20 cellular contexts compared by ENCODE assay signal in genomic region chr13:23767806-23768205, GRCh38.
DNase-seq lines count a peak whose midpoint lies in the region; FAIRE-seq and TF ChIP-seq lines count a peak whose summit lies in the region.
"Had no signal": no experiment of that assay in that cellular context is flagged by ENCODE, and none has a peak within 500 bp of the region (broad histone marks: within the 10 kb centered on the region; RNA-seq: fewer than 3 reads in every experiment).

No MANE protein-coding gene starts in this region.

- H3K36me3 ChIP-seq in esophagus muscularis mucosa, result no peaks in the 10 kb centered on the region
- H3K36me3 ChIP-seq: BE2C had no signal

- no peak overlapping the region for H3K4me3 Mint-ChIP-seq in neural crest cell
- H3K4me3 Mint-ChIP-seq in activated CD4-positive, alpha-beta memory T cell treated with anti-CD3 and anti-CD28 coated beads for 36 hours, result no peak overlapping the region
- H3K4me3 Mint-ChIP-seq: CD14-positive monocyte; CD8-positive, alpha-beta T cell; IgD-negative memory B cell had no signal

- WGBS in esophagus muscularis mucosa, result 94% methylated on average over 7 of the region's 7 CpGs

- FAIRE-seq in GM12891 (lab: Jason Lieb, UNC), result peak; percentile 72
- FAIRE-seq: D721Med, GM18507, H54 had no signal

- POLR2A ChIA-PET in activated CD4-positive, alpha-beta memory T cell treated with anti-CD3 and anti-CD28 coated beads for 36 hours (lab: Charles Lee), result interaction anchor here (0.6 kb wide), 1 partner anchor 35 kb away, joined by 3 read pairs; no protein-coding TSS in a partner anchor

- H3K27ac Mint-ChIP-seq in neural crest cell (ENCODE audit: unreplicated experiment), result peak overlapping the region; percentile 48
- no peak overlapping the region for H3K27ac Mint-ChIP-seq in activated CD4-positive, alpha-beta memory T cell treated with anti-CD3 and anti-CD28 coated beads for 36 hours
- H3K27ac Mint-ChIP-seq: CD14-positive monocyte; CD8-positive, alpha-beta T cell; IgD-negative memory B cell had no signal

- H3K9me3 ChIP-seq in esophagus muscularis mucosa, result no peaks in the 10 kb centered on the region
- H3K9me3 ChIP-seq: BE2C had no signal

- peaks cover 16% of the 10 kb centered on the region for H3K4me1 Mint-ChIP-seq in neural crest cell
- H3K4me1 Mint-ChIP-seq in activated CD4-positive, alpha-beta memory T cell treated with anti-CD3 and anti-CD28 coated beads for 36 hours (ENCODE audit: low read depth), result peaks cover 9% of the 10 kb centered on the region

- DNase-seq in GM12891 (ENCODE audit: insufficient read length, low spot score), result no peak
- DNase-seq in RPMI7951 (ENCODE audit: low read depth), result peak; percentile 74
- DNase-seq in esophagus muscularis mucosa (ENCODE audit: extremely low spot score), result peak; percentile 45
- no peak for DNase-seq in neural crest cell (ENCODE audit: low read depth, low spot score)
- DNase-seq in DMS114 treated with DMSO at 0.1 percent for 48 hours (lab: John Stamatoyannopoulos, UW; ENCODE audit: unreplicated experiment), result no peak
- no peak for DNase-seq in NAMALWA (ENCODE audit: low spot score)
- DNase-seq in stimulated activated CD4-positive, alpha-beta T cell treated with anti-CD3 and anti-CD28 coated beads, Interleukin-2, amount 100 ng/mL, for 24 hours, result no peak
- DNase-seq in activated CD4-positive, alpha-beta memory T cell treated with anti-CD3 and anti-CD28 coated beads for 36 hours, result no peak
- DNase-seq: ACHN; BE2C; CD8-positive, alpha-beta T cell; COR-L47; DND-41; GF-D8 had no signal

- no peak overlapping the region for H3K27ac ChIP-seq in esophagus muscularis mucosa (replicated peaks in 1 of 4)
- H3K27ac ChIP-seq: HL-60 had no signal

- no peaks in the 10 kb centered on the region for H3K27me3 ChIP-seq in esophagus muscularis mucosa
- H3K27me3 ChIP-seq: BE2C had no signal

- CTCF ChIA-PET in activated CD4-positive, alpha-beta memory T cell treated with anti-CD3 and anti-CD28 coated beads for 36 hours (lab: Charles Lee), result no interaction called here

- TF ChIP-seq EP300 in esophagus muscularis mucosa (IDR thresholded peaks at IDR 0.05), result no peak

- no peaks in the 10 kb centered on the region for H3K27me3 Mint-ChIP-seq in neural crest cell (ENCODE audit: low read depth)
- H3K27me3 Mint-ChIP-seq in activated CD4-positive, alpha-beta memory T cell treated with anti-CD3 and anti-CD28 coated beads for 36 hours, result no peaks in the 10 kb centered on the region
- H3K27me3 Mint-ChIP-seq: IgD-negative memory B cell had no signal

- no peak for TF ChIP-seq POLR2A in GM12891 (IDR thresholded peaks at IDR 0.05; ENCODE audit: low read depth, low read length)
- TF ChIP-seq POLR2A in esophagus muscularis mucosa (IDR thresholded peaks at IDR 0.05; ENCODE audit: low read depth), result no peak

- no peak overlapping the region for H3K4me3 ChIP-seq in esophagus muscularis mucosa

- no peaks in the 10 kb centered on the region for H3K36me3 Mint-ChIP-seq in neural crest cell (ENCODE audit: low read depth)
- H3K36me3 Mint-ChIP-seq in activated CD4-positive, alpha-beta memory T cell treated with anti-CD3 and anti-CD28 coated beads for 36 hours, result no peaks in the 10 kb centered on the region
- H3K36me3 Mint-ChIP-seq: CD14-positive monocyte had no signal

- H3K9me3 Mint-ChIP-seq in neural crest cell, result no peaks in the 10 kb centered on the region
- no peaks in the 10 kb centered on the region for H3K9me3 Mint-ChIP-seq in activated CD4-positive, alpha-beta memory T cell treated with anti-CD3 and anti-CD28 coated beads for 36 hours
- H3K9me3 Mint-ChIP-seq: CD8-positive, alpha-beta T cell; IgD-negative memory B cell had no signal

- intact Hi-C loops in esophagus muscularis mucosa (cut with DNase I), result no loop called here
- intact Hi-C loops in activated CD4-positive, alpha-beta memory T cell treated with anti-CD3 and anti-CD28 coated beads for 36 hours (cut with micrococcal nuclease), result no loop called here

- peaks cover 0 to 7% (median 0%) of the 10 kb centered on the region in 4 donors for H3K4me1 ChIP-seq in esophagus muscularis mucosa
- H3K4me1 ChIP-seq: BE2C had no signal

- TF ChIP-seq CTCF in esophagus muscularis mucosa (IDR thresholded peaks at IDR 0.05), result no peak
- TF ChIP-seq CTCF in neural crest cell (conservative IDR thresholded peaks at IDR 0.05), result no peak

TF ChIP-seq in GM12891, 5 proteins besides CTCF, POLR2A, EP300 and RAD21:
- TF ChIP-seq POU2F2 (IDR thresholded peaks at IDR 0.05; ENCODE audit: low read depth, low read length), result no peak
- no peak for TF ChIP-seq TAF1 (IDR thresholded peaks at IDR 0.05; ENCODE audit: low read depth, low read length)
- no peak for TF ChIP-seq SPI1 (IDR thresholded peaks at IDR 0.05; ENCODE audit: low read depth, low read length)
- no peak for TF ChIP-seq POLR2AphosphoS5 (IDR thresholded peaks at IDR 0.05; ENCODE audit: low read depth, low read length)
- no peak for TF ChIP-seq PAX5 (IDR thresholded peaks at IDR 0.05; ENCODE audit: insufficient read depth, low read length, severe bottlenecking)
TF ChIP-seq in GM12891: peak in this region for 0.

Comparison
In these comparisons a context has a peak if more than half of its experiments do, and no peak if none do; other contexts are left out.
1. DNase-seq: peak in RPMI7951 (single experiment) and esophagus muscularis mucosa (single experiment); none in GM12891 (single experiment), neural crest cell (single experiment), DMS114 treated with DMSO at 0.1 percent for 48 hours (single experiment), NAMALWA (single experiment), stimulated activated CD4-positive, alpha-beta T cell treated with anti-CD3 and anti-CD28 coated beads, Interleukin-2, amount 100 ng/mL, for 24 hours (0 of 2) and activated CD4-positive, alpha-beta memory T cell treated with anti-CD3 and anti-CD28 coated beads for 36 hours (single experiment).